ENCODE assay signal across 9 cellular contexts in genomic region chr1:214404154-214404553, GRCh38.
DNase-seq lines count a peak whose midpoint lies in the region; ATAC-seq, FAIRE-seq and TF ChIP-seq lines count a peak whose summit lies in the region.
"Had no signal": no experiment of that assay in that cellular context is flagged by ENCODE, and none has a peak within 500 bp of the region (broad histone marks: within the 10 kb centered on the region; RNA-seq: fewer than 3 reads in every experiment).

No MANE protein-coding gene starts in this region.

- CTCF ChIA-PET in IMR-90 (lab: Yijun Ruan, JAX) (interaction anchor here (1.2 kb wide), 1 partner anchor 38 kb away, joined by 3 read pairs; no protein-coding TSS in a partner anchor), K562 (lab: Yijun Ruan, JAX; ENCODE audit: low intra/inter-chr PET ratio) (no interaction called here)

- no peak for TF ChIP-seq EP300 in K562 (IDR thresholded peaks at IDR 0.05; ENCODE audit: low read length)

- peaks cover 37 to 56% of the 10 kb centered on the region in 2 experiments for H3K79me1 ChIP-seq in IMR-90 (ENCODE audit: low read depth in 1 of 2, low read length in 2 of 2)

- no peak overlapping the region for H3K56ac ChIP-seq in IMR-90 (ENCODE audit: extremely low read depth, insufficient read depth, low read length)

- H3K9me1 ChIP-seq in IMR-90 (ENCODE audit: insufficient read depth, low read length) = peaks cover 18% of the 10 kb centered on the region
- no peaks in the 10 kb centered on the region for H3K9me1 ChIP-seq in K562 (ENCODE audit: control insufficient read depth, insufficient read depth, low read length)

- H3K14ac ChIP-seq in IMR-90 (replicated peaks; ENCODE audit: low read depth, low read length) = no peak overlapping the region

- WGBS in IMR-90 (ENCODE audit: extremely low coverage in 2 of 2, insufficient read length in 1 of 2), 2 experiments = 100% methylated on average over 1 of the region's 4 CpGs; no CpG with 5 or more reads in 1 of the 2 experiments
- WGBS in K562 (ENCODE audit: insufficient coverage, low coverage, missing lambda C conversion rate) = 0% methylated on average over 4 of the region's 4 CpGs

- no peak overlapping the region for H2BK20ac ChIP-seq in IMR-90 (ENCODE audit: low read depth, low read length)

- H3K9ac ChIP-seq in IMR-90 (ENCODE audit: low read depth, low read length) (no peak overlapping the region), K562 (ENCODE audit: insufficient read depth in 1 of 2, low read depth in 2 of 2, low read length in 2 of 2) (no peak overlapping the region)

- no peaks in the 10 kb centered on the region for H3K79me2 ChIP-seq in K562 (ENCODE audit: control insufficient read depth, insufficient read depth, low read length)

- H4K8ac ChIP-seq in IMR-90 (ENCODE audit: low read depth in 2 of 2, low read length in 2 of 2) = peak overlapping the region; percentile 63 to 70; a peak in 1 of 4 replicates

- H3K4me3 ChIP-seq in IMR-90 (ENCODE audit: insufficient read depth, low read depth, low read length) (no peak overlapping the region), K562 (no peak overlapping the region)

- no TSS peak for BruUV-seq in IMR-90 (replicated peaks; lab: Mats Ljungman, UMichigan)
- no TSS peak for BruUV-seq in K562 (replicated peaks; lab: Mats Ljungman, UMichigan)

- H4K5ac ChIP-seq in IMR-90 (ENCODE audit: low read depth, low read length) = no peak overlapping the region

- H3K23ac ChIP-seq in IMR-90 (ENCODE audit: low read depth, low read length) = no peak overlapping the region

- no peak overlapping the region for H2BK15ac ChIP-seq in IMR-90 (ENCODE audit: low read depth, low read length)

- H2BK120ac ChIP-seq in IMR-90 (ENCODE audit: low read depth, low read length) = peak overlapping the region; percentile 90; the same call in 1 of the 2 replicates

- no peaks in the 10 kb centered on the region for H3K27me3 ChIP-seq in IMR-90 (ENCODE audit: control insufficient read depth, insufficient read depth, low read length)
- H3K27me3 ChIP-seq in K562 (ENCODE audit: control insufficient read depth in 2 of 2, insufficient read depth in 2 of 2, low read length in 2 of 2) = peaks cover 2 to 27% of the 10 kb centered on the region in 2 experiments; a peak in 3 of 5 replicates

- 0 out of 2 replicates have a peak overlapping the region, but pooled peaks have one; percentile 86 for H3K4ac ChIP-seq in IMR-90 (ENCODE audit: low read depth, low read length)

- H2AFZ ChIP-seq in IMR-90 (replicated peaks; ENCODE audit: low read length, poor library complexity) (no peak overlapping the region), K562 (ENCODE audit: low read depth, low read length) (no peak overlapping the region)

- POLR2A ChIA-PET in IMR-90 (lab: Charles Lee; ENCODE audit: unreplicated experiment) (no interaction called here), K562 (lab: Yijun Ruan, JAX) (interaction anchor here (1.4 kb wide), 1 partner anchor 22 kb away, joined by 4 read pairs; no protein-coding TSS in a partner anchor)

- DNase-seq in ACHN (peak; percentile 94), IMR-90 (peak; percentile 88), K562 (ENCODE audit: extremely low read depth in 1 of 4, low spot score in 3 of 4) (no peak), GM19240 (ENCODE audit: insufficient read length, low spot score) (no peak), COR-L47 (lab: John Stamatoyannopoulos, UW) (no peak), head of caudate nucleus (no peak)
- DNase-seq: NCI-H526 had no signal

- no peak overlapping the region for H2AK9ac ChIP-seq in IMR-90 (replicated peaks; ENCODE audit: low read depth, low read length, poor library complexity)

- TF ChIP-seq CTCF in IMR-90 (conservative IDR thresholded peaks at IDR 0.05; ENCODE audit: low read depth, low read length) (no peak), K562 (IDR thresholded peaks at IDR 0.05 in 2 of 3, conservative IDR thresholded peaks at IDR 0.05 in 1 of 3; ENCODE audit: insufficient read depth in 2 of 3, low read depth in 1 of 3, low read length in 3 of 3) (no peak)

- H3K27ac ChIP-seq in IMR-90 (ENCODE audit: insufficient read depth, low read length) = peak overlapping the region; percentile 86; the same call in 1 of the 2 replicates
- no peak overlapping the region for H3K27ac ChIP-seq in K562 (ENCODE audit: extremely low read depth, low read depth, low read length)

- in situ Hi-C loops in ACHN (cut with HindIII; ENCODE audit: low pct_ligation_motif_present, low pct_unique_long_range_greater_than_20kb, low sequenced_read_pairs) (no loop called here), IMR-90 (cut with MboI; ENCODE audit: low sequenced_read_pairs) (no loop called here), K562 (cut with MboI) (no loop called here)

- H4K91ac ChIP-seq in IMR-90 (ENCODE audit: insufficient read depth, low read depth, low read length) = no peak overlapping the region

- dilution Hi-C loops in IMR-90 (cut with HindIII; ENCODE audit: low sequenced_read_pairs, unreplicated experiment) = no loop called here

- no peak overlapping the region for H2AK5ac ChIP-seq in IMR-90 (ENCODE audit: low read depth, low read length)

- H4K20me1 ChIP-seq in IMR-90 (ENCODE audit: insufficient read depth, low read length) = no peaks in the 10 kb centered on the region
- H4K20me1 ChIP-seq in K562 (replicated peaks; ENCODE audit: control insufficient read depth, insufficient read depth, low read length) = no peaks in the 10 kb centered on the region

- ATAC-seq in GM21390 (IDR thresholded peaks at IDR 0.05; ENCODE audit: unreplicated experiment) (peak; percentile 66), IMR-90 (ENCODE audit: low read depth) (peak; percentile 59), K562 (no peak), GM18505 (IDR thresholded peaks at IDR 0.05; ENCODE audit: unreplicated experiment) (no peak)

- intact Hi-C loops in IMR-90 (cut with micrococcal nuclease) = no loop called here
- intact Hi-C loops in K562 (cut with micrococcal nuclease) = no loop called here
- intact Hi-C loops in head of caudate nucleus (cut with DNase I) = no loop called here

- H3K4me1 ChIP-seq in IMR-90 (ENCODE audit: control insufficient read depth, insufficient read depth, low read length) (peaks cover 18% of the 10 kb centered on the region), K562 (replicated peaks in 1 of 2; ENCODE audit: control insufficient read depth in 2 of 2, insufficient read depth in 2 of 2, low read length in 2 of 2) (no peaks in the 10 kb centered on the region)

- H3K4me2 ChIP-seq in IMR-90 (ENCODE audit: low read depth, low read length) (peak overlapping the region; percentile 55), K562 (ENCODE audit: insufficient read depth, low read length) (no peak overlapping the region)

- H3K18ac ChIP-seq in IMR-90 (ENCODE audit: low read depth, low read length) = no peak overlapping the region

- TF ChIP-seq POLR2A in IMR-90 (IDR thresholded peaks at IDR 0.05; ENCODE audit: low read depth, low read length) (no peak), K562 (conservative IDR thresholded peaks at IDR 0.05) (no peak), GM18505 (IDR thresholded peaks at IDR 0.05; ENCODE audit: borderline replicate concordance, extremely low read depth, insufficient read depth, insufficient read length) (no peak)

- no peak for TF ChIP-seq RAD21 in IMR-90 (IDR thresholded peaks at IDR 0.05; ENCODE audit: low read length)
- no peak for TF ChIP-seq RAD21 in K562 (CRISPR knock-in tag; conservative IDR thresholded peaks at IDR 0.05 in 1 of 2, IDR thresholded peaks at IDR 0.05 in 1 of 2)

- no peak for FAIRE-seq in K562 (lab: Jason Lieb, UNC)

- H3K9me3 ChIP-seq in IMR-90 (ENCODE audit: control insufficient read depth, insufficient read depth, low read length) = no peaks in the 10 kb centered on the region
- H3K9me3 ChIP-seq in K562 (replicated peaks; ENCODE audit: control insufficient read depth, insufficient read depth, low read depth, low read length) = no peaks in the 10 kb centered on the region

- H3K36me3 ChIP-seq in IMR-90 (ENCODE audit: control insufficient read depth, insufficient read depth, low read length) = peaks cover 19% of the 10 kb centered on the region
- no peaks in the 10 kb centered on the region for H3K36me3 ChIP-seq in K562 (ENCODE audit: control insufficient read depth, insufficient read depth, low read length)

- peak overlapping the region; percentile 96 for H2BK5ac ChIP-seq in IMR-90 (ENCODE audit: low read depth, low read length, poor library complexity, severe bottlenecking)

TF ChIP-seq in IMR-90, 13 proteins besides CTCF, POLR2A, EP300 and RAD21 (continues in another document):
- TF ChIP-seq BHLHE40 (IDR thresholded peaks at IDR 0.05; ENCODE audit: low read depth, low read length) = no peak
- TF ChIP-seq MAFK (IDR thresholded peaks at IDR 0.05; ENCODE audit: low read depth, low read length) = no peak
- peak; percentile 34; the same call in 1 of the 2 replicates for TF ChIP-seq CEBPB (IDR thresholded peaks at IDR 0.05; ENCODE audit: low read depth, low read length)
- TF ChIP-seq FOS (IDR thresholded peaks at IDR 0.05; ENCODE audit: low read depth, low read length) = peak; percentile 71
- no peak for TF ChIP-seq USF2 (IDR thresholded peaks at IDR 0.05; ENCODE audit: low read depth, low read length)
- TF ChIP-seq RCOR1 (IDR thresholded peaks at IDR 0.05; ENCODE audit: insufficient replicate concordance, low read length) = no peak

TF ChIP-seq in K562, 482 proteins besides CTCF, POLR2A, EP300 and RAD21:
- TF ChIP-seq NR4A1 (CRISPR knock-in tag; IDR thresholded peaks at IDR 0.05) (no peak), NR4A1 (tag; IDR thresholded peaks at IDR 0.05) (no peak), GABPA (tag; conservative IDR thresholded peaks at IDR 0.05; ENCODE audit: low read depth) (0 out of 2 replicates have a peak, but pooled peaks have one; percentile 13)

Comparison
In these comparisons a context has a peak if more than half of its experiments do, and no peak if none do; other contexts are left out.
1. DNase-seq: peak in ACHN (single experiment) and IMR-90 (single experiment); none in K562 (0 of 4), GM19240 (single experiment), COR-L47 (single experiment) and head of caudate nucleus (0 of 42).
2. ATAC-seq: peak in GM21390 (single experiment) and IMR-90 (single experiment); none in K562 (single experiment) and GM18505 (single experiment).